30 cellular contexts compared by ENCODE assay signal in the genomic region with DNA sequence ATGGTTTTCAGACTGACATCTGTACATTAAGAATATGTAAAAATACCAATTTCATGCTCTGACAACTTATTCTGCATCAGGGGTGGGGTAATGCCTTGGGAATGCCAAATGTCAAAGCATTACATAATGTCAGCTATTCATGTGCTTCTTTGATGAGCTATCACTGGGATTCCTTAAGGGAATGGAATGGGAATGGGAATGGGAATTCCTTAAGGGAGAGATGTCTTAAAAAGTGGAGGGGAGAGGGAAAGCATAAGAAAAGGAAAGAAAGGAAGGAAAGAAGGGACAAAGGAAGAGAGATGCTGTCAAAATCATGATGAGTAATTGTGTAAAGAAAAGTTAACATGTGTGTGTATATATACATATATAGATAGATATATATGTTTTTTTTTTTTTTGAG. TPM values are rescaled to one million over a fixed set of nuclear protein-coding genes. Genes with fewer than 3 reads are reported as not detected.
"Had no signal": no experiment of that assay in that cellular context is flagged by ENCODE, and none has a peak within 500 bp of the region (broad histone marks: within the 10 kb centered on the region; RNA-seq: fewer than 3 reads in every experiment).

No MANE protein-coding gene starts in this region.

- H3K9me3 Mint-ChIP-seq: dendritic cell treated with granulocyte-macrophage colony-stimulating factor and Interleukin-4, amounts not matched to agents 40 ng/mL and 50 ng/mL, for 4 days; effector memory CD8-positive, alpha-beta T cell; endodermal cell had no signal

- H3K27ac Mint-ChIP-seq: dendritic cell treated with granulocyte-macrophage colony-stimulating factor and Interleukin-4, amounts not matched to agents 40 ng/mL and 50 ng/mL, for 4 days; effector memory CD8-positive, alpha-beta T cell; endodermal cell; immature natural killer cell had no signal

- H3K4me1 ChIP-seq: colonic mucosa, esophagus squamous epithelium, gastrocnemius medialis, heart right ventricle, left lung, lower lobe of right lung had no signal

- H3K27ac ChIP-seq: colonic mucosa, epithelial cell of prostate, esophagus squamous epithelium, gastrocnemius medialis, heart right ventricle, left lung, lower lobe of right lung had no signal

- H3K27me3 ChIP-seq: colonic mucosa had no signal

- H3K4me1 Mint-ChIP-seq: immature natural killer cell had no signal

- H3K4me3 ChIP-seq: colonic mucosa, esophagus squamous epithelium, gastrocnemius medialis, heart right ventricle, left lung, lower lobe of right lung had no signal

- DNase-seq: colonic mucosa; cortex of kidney; effector CD8-positive, alpha-beta T cell; effector memory CD8-positive, alpha-beta T cell; endodermal cell; erythroblast; esophagus squamous epithelium; foreskin fibroblast; foreskin melanocyte; gastrocnemius medialis; glutamatergic neuron; head of caudate nucleus; heart right ventricle; hippocampal formation; immature natural killer cell; islet precursor cell; kidney; kidney glomerular epithelial cell; left colon; left lung; left ventricle myocardium superior; lower lobe of right lung; mesendoderm; midbrain had no signal

- H3K36me3 ChIP-seq: colonic mucosa, esophagus squamous epithelium, gastrocnemius medialis, heart right ventricle, left lung, lower lobe of right lung had no signal

- H3K4me3 Mint-ChIP-seq: dendritic cell treated with granulocyte-macrophage colony-stimulating factor and Interleukin-4, amounts not matched to agents 40 ng/mL and 50 ng/mL, for 4 days; effector memory CD8-positive, alpha-beta T cell; endodermal cell; immature natural killer cell had no signal

- H3K36me3 Mint-ChIP-seq: immature natural killer cell had no signal

- ATAC-seq: effector memory CD8-positive, alpha-beta T cell; esophagus mucosa; gastrocnemius medialis; heart right ventricle; left colon; left lung; left ventricle myocardium superior; lower lobe of right lung had no signal

- H3K9me3 ChIP-seq: colonic mucosa, esophagus squamous epithelium, gastrocnemius medialis, heart right ventricle, left lung, lower lobe of right lung had no signal

RNA-seq across cellular contexts. Expression of a gene that starts 22.5 kb away (rescaled TPM):
- total RNA-seq: dermis microvascular lymphatic vessel endothelial cell, glomerular endothelial cell, left ventricle myocardium superior, lung microvascular endothelial cell had no signal
